8 cellular contexts compared by ENCODE assay signal in the genomic region with DNA sequence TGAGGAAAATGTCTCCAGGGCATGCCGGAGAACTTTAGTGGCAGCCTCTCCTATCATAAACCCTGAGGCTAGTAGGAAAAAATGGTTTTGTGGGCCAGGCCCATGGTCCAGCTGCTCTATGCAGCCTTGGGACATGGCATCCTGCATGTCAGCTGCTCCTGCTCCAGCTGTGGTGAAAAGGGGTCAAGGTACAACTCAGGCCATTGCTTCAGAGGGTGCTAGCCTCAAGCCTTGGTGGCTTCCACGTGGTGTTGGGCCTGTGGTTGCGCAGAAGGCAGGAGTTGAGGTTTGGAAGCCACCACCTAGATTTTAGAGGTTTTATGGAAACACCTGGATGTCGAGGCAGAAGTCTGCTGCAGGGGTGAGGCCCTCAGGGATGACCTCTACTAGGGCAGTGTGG.
"Had no signal": no experiment of that assay in that cellular context is flagged by ENCODE, and none has a peak within 500 bp of the region (broad histone marks: within the 10 kb centered on the region; RNA-seq: fewer than 3 reads in every experiment).

No MANE protein-coding gene starts in this region.

- FAIRE-seq: G401.6, GM12878, GM12891, GM12892, GM18507, GM19239 had no signal

- DNase-seq: GDM1, GF-D8 had no signal

- ATAC-seq: GM12878 had no signal

- H3K4me3 ChIP-seq: GM12878 had no signal
